28 cellular contexts compared by ENCODE assay signal in genomic region chr5:6486074-6486473, GRCh38. TPM values are rescaled to one million over a fixed set of nuclear protein-coding genes. Genes with fewer than 3 reads are reported as not detected.
"Had no signal": no experiment of that assay in that cellular context is flagged by ENCODE, and none has a peak within 500 bp of the region (broad histone marks: within the 10 kb centered on the region; RNA-seq: fewer than 3 reads in every experiment).

No MANE protein-coding gene starts in this region.

- H3K4me3 ChIP-seq: ascending aorta, body of pancreas, SJSA1 had no signal

- H3K27ac ChIP-seq: ascending aorta, body of pancreas, SJSA1 had no signal

- H3K4me1 ChIP-seq: body of pancreas, SJSA1 had no signal

- H3K36me3 Mint-ChIP-seq: activated CD8-positive, alpha-beta memory T cell treated with anti-CD3 and anti-CD28 coated beads, Interleukin-2, amount 10 ng/mL, durations not matched to agents 7 days and 5 days; activated naive CD4-positive, alpha-beta T cell treated with anti-CD3 and anti-CD28 coated beads, Interleukin-2, amount 50 U/mL, for 72 hours; WTC11 had no signal

- H3K4me1 Mint-ChIP-seq: T-helper 17 cell had no signal

- H3K9me3 Mint-ChIP-seq: activated CD4-positive, alpha-beta T cell treated with anti-CD3 and anti-CD28 coated beads, Interleukin-2, amount 10 ng/mL, durations not matched to agents 24 days and 14 days; activated naive CD4-positive, alpha-beta T cell treated with anti-CD3 and anti-CD28 coated beads, Interleukin-2, amount 50 U/mL, for 72 hours; activated naive CD8-positive, alpha-beta T cell treated with anti-CD3 and anti-CD28 coated beads, Interleukin-2, amount 50 U/mL, for 24 hours; activated T-cell treated with anti-CD3 and anti-CD28 coated beads, Interleukin-2, amount 50 U/mL, for 24 hours; WTC11 had no signal

- ATAC-seq: activated CD8-positive, alpha-beta memory T cell treated with anti-CD3 and anti-CD28 coated beads, Interleukin-2, amount 10 ng/mL, durations not matched to agents 7 days and 5 days; activated naive CD4-positive, alpha-beta T cell treated with anti-CD3 and anti-CD28 coated beads, Interleukin-2, amount 50 U/mL, for 72 hours; activated naive CD8-positive, alpha-beta T cell treated with anti-CD3 and anti-CD28 coated beads, Interleukin-2, amount 50 U/mL, for 24 hours; body of pancreas; SK-N-SH treated with all-trans-retinoic acid at 6 μM for 48 hours; T-helper 17 cell; WTC11 had no signal

- H3K27ac Mint-ChIP-seq: activated CD4-positive, alpha-beta T cell treated with anti-CD3 and anti-CD28 coated beads, Interleukin-2, amount 10 ng/mL, durations not matched to agents 24 days and 14 days; activated CD8-positive, alpha-beta memory T cell treated with anti-CD3 and anti-CD28 coated beads, Interleukin-2, amount 10 ng/mL, durations not matched to agents 7 days and 5 days; activated naive CD4-positive, alpha-beta T cell treated with anti-CD3 and anti-CD28 coated beads, Interleukin-2, amount 50 U/mL, for 72 hours; activated naive CD8-positive, alpha-beta T cell treated with anti-CD3 and anti-CD28 coated beads, Interleukin-2, amount 50 U/mL, for 24 hours; activated T-cell treated with anti-CD3 and anti-CD28 coated beads, Interleukin-2, amount 50 U/mL, for 24 hours; T-helper 17 cell; WTC11 had no signal

- DNase-seq: activated CD4-positive, alpha-beta T cell treated with anti-CD3 and anti-CD28 coated beads for 1 hour; activated CD4-positive, alpha-beta T cell treated with anti-CD3 and anti-CD28 coated beads, Interleukin-2, amount 10 ng/mL, durations not matched to agents 24 days and 14 days; activated CD4-positive, alpha-beta T cell treated with anti-CD3 and anti-CD28 coated beads, Interleukin-2, amount 50 U/mL, for 48 hours; activated CD8-positive, alpha-beta memory T cell treated with anti-CD3 and anti-CD28 coated beads, Interleukin-2, amount 10 ng/mL, durations not matched to agents 7 days and 5 days; activated effector memory CD4-positive, alpha-beta T cell treated with anti-CD3 and anti-CD28 coated beads, Interleukin-2, amount 50 U/mL, for 16 hours; activated naive CD4-positive, alpha-beta T cell treated with Interleukin-2 at 50 U/mL for 16 hours; activated naive CD8-positive, alpha-beta T cell treated with anti-CD3 and anti-CD28 coated beads, Interleukin-2, amount 50 U/mL, for 24 hours; activated T-cell treated with anti-CD3 and anti-CD28 coated beads, Interleukin-2, amount 50 U/mL, for 24 hours; amniotic stem cell; body of pancreas; central memory CD4-positive, alpha-beta T cell; Kasumi-1; NCI-H1092; NCI-H1417 treated with DMSO at 0.1 percent for 48 hours; NCI-H1694 treated with DMSO at 0.1 percent for 48 hours; NCI-H2029 treated with DMSO at 0.1 percent for 48 hours; NCI-H345; NCI-H510A treated with DMSO at 0.1 percent for 48 hours; SHP77; SW 1271; T-helper 17 cell; T-helper 9 cell had no signal

- H3K27me3 ChIP-seq: ascending aorta, body of pancreas had no signal

- H3K9me3 ChIP-seq: ascending aorta, body of pancreas, SJSA1 had no signal

- H3K36me3 ChIP-seq: ascending aorta, SJSA1 had no signal

- H3K4me3 Mint-ChIP-seq: activated CD8-positive, alpha-beta memory T cell treated with anti-CD3 and anti-CD28 coated beads, Interleukin-2, amount 10 ng/mL, durations not matched to agents 7 days and 5 days; activated naive CD8-positive, alpha-beta T cell treated with anti-CD3 and anti-CD28 coated beads, Interleukin-2, amount 50 U/mL, for 24 hours; activated T-cell treated with anti-CD3 and anti-CD28 coated beads, Interleukin-2, amount 50 U/mL, for 24 hours; T-helper 17 cell; WTC11 had no signal

RNA-seq across cellular contexts. Expression of gene UBE2QL1, which starts 37.4 kb away (rescaled TPM):
- total RNA-seq: activated naive CD4-positive, alpha-beta T cell treated with anti-CD3 and anti-CD28 coated beads, Interleukin-2, amount 50 U/mL, for 72 hours; bronchial epithelial cell; SJSA1 had no signal
